Comparison of ENCODE assay signal across 16 cellular contexts in the genomic region with DNA sequence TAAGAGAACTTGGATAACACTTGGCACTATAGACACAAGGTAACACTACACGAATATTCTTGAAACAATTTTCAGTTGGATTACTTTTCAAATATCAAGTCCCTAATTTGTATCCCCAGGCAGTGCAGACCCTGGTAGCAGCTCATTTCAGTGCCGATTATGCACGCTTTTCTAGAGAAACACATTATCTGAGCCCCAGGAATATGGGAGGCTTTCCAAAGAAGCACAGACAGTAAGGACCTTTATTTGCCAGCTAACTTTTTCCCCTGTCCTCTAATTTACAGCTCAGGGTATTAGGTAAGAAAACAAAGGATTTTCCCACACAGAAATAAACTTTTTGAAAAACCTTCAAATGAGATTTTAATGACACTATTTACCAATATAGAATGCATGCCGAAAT.
DNase-seq lines count a peak whose midpoint lies in the region; ATAC-seq, FAIRE-seq and TF ChIP-seq lines count a peak whose summit lies in the region.
"Had no signal": no experiment of that assay in that cellular context is flagged by ENCODE, and none has a peak within 500 bp of the region (broad histone marks: within the 10 kb centered on the region; RNA-seq: fewer than 3 reads in every experiment).

No MANE protein-coding gene starts in this region.

- H3K4me3 ChIP-seq in OCI-LY7 (ENCODE audit: low read depth, low read length, poor library complexity, severe bottlenecking) = no peak overlapping the region
- H3K4me3 ChIP-seq in HepG2 (replicated peaks in 1 of 3; ENCODE audit: insufficient read depth in 1 of 3, low read depth in 2 of 3, low read length in 3 of 3) = no peak overlapping the region
- H3K4me3 ChIP-seq: BLaER1, PC-9 had no signal

- no peak for TF ChIP-seq POLR2A in HepG2 (IDR thresholded peaks at IDR 0.05; ENCODE audit: insufficient read depth in 1 of 2, low read depth in 2 of 2, low read length in 2 of 2)

- DNase-seq in NCI-H146 (lab: John Stamatoyannopoulos, UW) (peak; percentile 14), NCI-H146 treated with DMSO at 0.1 percent for 48 hours (lab: John Stamatoyannopoulos, UW; ENCODE audit: unreplicated experiment) (no peak), glutamatergic neuron (no peak), substantia nigra (lab: John Stamatoyannopoulos, UW) (peak in 1 of 49 donors; percentile 23), OCI-LY7 (ENCODE audit: low spot score) (no peak), HepG2 (ENCODE audit: low spot score) (no peak)
- DNase-seq in activated naive CD4-positive, alpha-beta T cell treated with anti-CD3 and anti-CD28 coated beads for 36 hours = no peak
- DNase-seq: DMS 273 treated with DMSO at 0.1 percent for 48 hours, H7, MM.1S, NCI-H1930, NCI-H526, PC-9 had no signal

- no peaks in the 10 kb centered on the region for H3K27me3 Mint-ChIP-seq in brain
- no peaks in the 10 kb centered on the region for H3K27me3 Mint-ChIP-seq in glutamatergic neuron (ENCODE audit: unreplicated experiment)
- no peaks in the 10 kb centered on the region for H3K27me3 Mint-ChIP-seq in activated naive CD4-positive, alpha-beta T cell treated with anti-CD3 and anti-CD28 coated beads for 36 hours (ENCODE audit: low read depth)

- no peaks in the 10 kb centered on the region for H3K4me1 ChIP-seq in OCI-LY7 (ENCODE audit: insufficient read depth, low read length, poor library complexity, severe bottlenecking)
- H3K4me1 ChIP-seq in HepG2 (ENCODE audit: insufficient read depth, low read length) = no peaks in the 10 kb centered on the region

- no peak overlapping the region for H2AFZ ChIP-seq in OCI-LY7 (ENCODE audit: low read length)
- no peak overlapping the region for H2AFZ ChIP-seq in HepG2 (ENCODE audit: low read length)
- H2AFZ ChIP-seq: PC-9 had no signal

- no peaks in the 10 kb centered on the region for H4K20me1 ChIP-seq in OCI-LY7 (ENCODE audit: insufficient read depth, low read length)
- no peaks in the 10 kb centered on the region for H4K20me1 ChIP-seq in HepG2 (ENCODE audit: insufficient read depth, low read length)
- H4K20me1 ChIP-seq: BLaER1 had no signal

- no peaks in the 10 kb centered on the region for H3K79me2 ChIP-seq in OCI-LY7 (ENCODE audit: insufficient read depth, low read depth, low read length)
- H3K79me2 ChIP-seq in HepG2 (ENCODE audit: insufficient read depth, low read length) = no peaks in the 10 kb centered on the region

- intact Hi-C loops in activated naive CD4-positive, alpha-beta T cell treated with anti-CD3 and anti-CD28 coated beads for 36 hours (cut with micrococcal nuclease) = no loop called here
- intact Hi-C loops in OCI-LY7 (cut with micrococcal nuclease; ENCODE audit: unreplicated experiment) (no loop called here), HepG2 (cut with micrococcal nuclease; ENCODE audit: unreplicated experiment) (no loop called here)

- H3K4me1 Mint-ChIP-seq in brain = peaks cover 73% of the 10 kb centered on the region
- peaks cover 33% of the 10 kb centered on the region for H3K4me1 Mint-ChIP-seq in glutamatergic neuron (ENCODE audit: low read depth, unreplicated experiment)
- no peaks in the 10 kb centered on the region for H3K4me1 Mint-ChIP-seq in activated naive CD4-positive, alpha-beta T cell treated with anti-CD3 and anti-CD28 coated beads for 36 hours (ENCODE audit: low read depth)

- H3K27ac ChIP-seq in substantia nigra (ENCODE audit: low read depth, low read length, poor library complexity, severe bottlenecking) (peak overlapping the region; percentile 4), OCI-LY7 (ENCODE audit: low read depth, low read length, poor library complexity, severe bottlenecking) (no peak overlapping the region), HepG2 (ENCODE audit: extremely low read length, insufficient read depth, low read length) (no peak overlapping the region)
- H3K27ac ChIP-seq: 22Rv1, BLaER1, PC-9 had no signal

- no peak for TF ChIP-seq RAD21 in HepG2 (CRISPR knock-in tag; IDR thresholded peaks at IDR 0.05)

- no peaks in the 10 kb centered on the region for H3K9me2 ChIP-seq in OCI-LY7 (ENCODE audit: insufficient read depth, low read length)

- CTCF ChIA-PET in activated naive CD4-positive, alpha-beta T cell treated with anti-CD3 and anti-CD28 coated beads for 36 hours (lab: Charles Lee) = no interaction called here
- CTCF ChIA-PET in OCI-LY7 (lab: Charles Lee; ENCODE audit: unreplicated experiment) (no interaction called here), HepG2 (lab: Yijun Ruan, JAX; ENCODE audit: low intra/inter-chr PET ratio, low total read pairs) (no interaction called here)

- no peak overlapping the region for H3K9ac ChIP-seq in HepG2 (ENCODE audit: insufficient read depth, low read depth, low read length)
- H3K9ac ChIP-seq: BLaER1 had no signal

- H3K36me3 ChIP-seq in OCI-LY7 (ENCODE audit: insufficient read depth, low read length) (no peaks in the 10 kb centered on the region), HepG2 (replicated peaks in 1 of 2; ENCODE audit: control insufficient read depth in 1 of 2, insufficient read depth in 2 of 2, low read length in 2 of 2) (no peaks in the 10 kb centered on the region)
- H3K36me3 ChIP-seq: BLaER1 had no signal

- TF ChIP-seq EP300 in HepG2 (IDR thresholded peaks at IDR 0.05; ENCODE audit: low read depth in 2 of 2, low read length in 2 of 2) (no peak), HepG2 (CRISPR knock-in tag; IDR thresholded peaks at IDR 0.05; ENCODE audit: borderline replicate concordance) (no peak)

- H3K36me3 Mint-ChIP-seq in brain (no peaks in the 10 kb centered on the region), glutamatergic neuron (ENCODE audit: unreplicated experiment) (no peaks in the 10 kb centered on the region)
- no peaks in the 10 kb centered on the region for H3K36me3 Mint-ChIP-seq in activated naive CD4-positive, alpha-beta T cell treated with anti-CD3 and anti-CD28 coated beads for 36 hours (ENCODE audit: low read depth)

- TF ChIP-seq CTCF in brain (conservative IDR thresholded peaks at IDR 0.05) (no peak), glutamatergic neuron (IDR thresholded peaks at IDR 0.05; ENCODE audit: partially characterized antibody, unreplicated experiment) (no peak), OCI-LY7 (conservative IDR thresholded peaks at IDR 0.05; ENCODE audit: low read length) (no peak), HepG2 (CRISPR knock-in tag; IDR thresholded peaks at IDR 0.05) (no peak)

- H3K9me3 ChIP-seq in OCI-LY7 (ENCODE audit: low read length) (no peaks in the 10 kb centered on the region), HepG2 (ENCODE audit: low read length) (no peaks in the 10 kb centered on the region)
- H3K9me3 ChIP-seq: BLaER1 had no signal

- H3K4me3 Mint-ChIP-seq in brain (peak overlapping the region; percentile 32 to 77 (median 70)), glutamatergic neuron (ENCODE audit: unreplicated experiment) (peak overlapping the region; percentile 47)
- no peak overlapping the region for H3K4me3 Mint-ChIP-seq in activated naive CD4-positive, alpha-beta T cell treated with anti-CD3 and anti-CD28 coated beads for 36 hours

- H3K4me2 ChIP-seq in OCI-LY7 (ENCODE audit: low read length) = no peak overlapping the region
- H3K4me2 ChIP-seq in HepG2 (ENCODE audit: low read depth, low read length) = no peak overlapping the region
- H3K4me2 ChIP-seq: PC-9 had no signal

- in situ Hi-C loops in HepG2 (cut with HindIII; ENCODE audit: extremely low pct_ligation_motif_present, low pct_unique_long_range_greater_than_20kb) = no loop called here

- H3K9me3 Mint-ChIP-seq in brain (no peaks in the 10 kb centered on the region), glutamatergic neuron (ENCODE audit: unreplicated experiment) (no peaks in the 10 kb centered on the region)
- H3K9me3 Mint-ChIP-seq in activated naive CD4-positive, alpha-beta T cell treated with anti-CD3 and anti-CD28 coated beads for 36 hours = no peaks in the 10 kb centered on the region

- H3K27ac Mint-ChIP-seq in brain (peak overlapping the region; percentile 86 to 94 (median 92)), glutamatergic neuron (ENCODE audit: unreplicated experiment) (peak overlapping the region; percentile 71)
- no peak overlapping the region for H3K27ac Mint-ChIP-seq in activated naive CD4-positive, alpha-beta T cell treated with anti-CD3 and anti-CD28 coated beads for 36 hours

- POLR2A ChIA-PET in OCI-LY7 (lab: Charles Lee) = interaction anchor here (1.2 kb wide), 1 partner anchor 10 kb away, joined by 8 read pairs; no protein-coding TSS in a partner anchor
- POLR2A ChIA-PET in HepG2 (lab: Yijun Ruan, JAX) = no interaction called here

- H3K27me3 ChIP-seq in HepG2 (ENCODE audit: control insufficient read depth in 1 of 2, insufficient read depth in 2 of 2, low read length in 2 of 2) = no peaks in the 10 kb centered on the region
- H3K27me3 ChIP-seq: BLaER1 had no signal

- ATAC-seq in HepG2 = no peak

- BruUV-seq in OCI-LY7 (replicated peaks; lab: Mats Ljungman, UMichigan) = no TSS peak
- BruUV-seq in HepG2 (replicated peaks; lab: Mats Ljungman, UMichigan) = no TSS peak

- 0% methylated on average over 4 of the region's 4 CpGs for WGBS in HepG2 (ENCODE audit: low lambda C conversion rate)

- no peak for FAIRE-seq in HepG2 (lab: Jason Lieb, UNC)

TF ChIP-seq in HepG2, 621 proteins besides CTCF, POLR2A, EP300 and RAD21 (continues in another document):
- TF ChIP-seq, protein P1, sequence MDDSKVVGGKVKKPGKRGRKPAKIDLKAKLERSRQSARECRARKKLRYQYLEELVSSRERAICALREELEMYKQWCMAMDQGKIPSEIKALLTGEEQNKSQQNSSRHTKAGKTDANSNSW (CRISPR knock-in tag; IDR thresholded peaks at IDR 0.05; ENCODE audit: borderline replicate concordance) = no peak
- TF ChIP-seq ZFP37 (CRISPR knock-in tag; IDR thresholded peaks at IDR 0.05; ENCODE audit: borderline replicate concordance) (no peak), ZSCAN12 (CRISPR knock-in tag; IDR thresholded peaks at IDR 0.05) (no peak), ZFYVE20 (CRISPR knock-in tag; IDR thresholded peaks at IDR 0.05; ENCODE audit: borderline replicate concordance, low read depth) (no peak), ZNF776 (CRISPR knock-in tag; IDR thresholded peaks at IDR 0.05) (no peak), SMARCE1 (IDR thresholded peaks at IDR 0.05; ENCODE audit: borderline replicate concordance) (no peak)
- TF ChIP-seq, protein P2, sequence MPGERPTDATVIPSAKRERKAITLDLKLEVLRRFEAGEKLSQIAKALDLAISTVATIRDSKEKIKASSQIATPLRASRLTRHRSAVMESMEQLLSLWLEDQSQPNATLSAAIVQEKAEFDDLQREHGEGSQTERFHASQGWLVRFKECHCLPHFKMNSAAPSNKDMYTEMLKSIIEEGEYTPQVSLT (CRISPR knock-in tag; IDR thresholded peaks at IDR 0.05; ENCODE audit: borderline replicate concordance, low read depth) = no peak
